ENCODE assay signal across 20 cellular contexts in the genomic region with DNA sequence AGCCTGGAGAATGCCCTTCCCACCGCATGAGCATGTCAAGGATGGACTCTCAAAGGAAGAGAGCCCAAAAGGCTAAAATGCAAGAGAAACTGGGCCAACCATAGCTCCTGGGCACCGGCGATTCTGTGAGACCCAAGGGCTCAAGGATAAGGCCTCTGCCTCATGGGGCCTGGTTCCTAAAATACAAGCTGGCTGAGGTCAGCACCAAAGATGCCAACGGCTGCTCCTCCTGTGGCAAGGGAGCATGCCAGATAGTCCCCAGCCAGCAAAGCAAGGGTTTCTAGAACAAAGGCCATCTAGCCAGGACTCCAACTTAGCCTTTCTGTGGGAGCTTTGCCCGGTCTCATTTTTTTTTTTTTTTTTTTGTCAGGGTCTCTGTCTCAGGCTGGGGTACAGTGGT. TPM values are rescaled to one million over a fixed set of nuclear protein-coding genes. Genes with fewer than 3 reads are reported as not detected.
A peak's percentile ranks its signal among the peaks of the same experiment; 100 is the strongest.
DNase-seq lines count a peak whose midpoint lies in the region; ATAC-seq, FAIRE-seq and TF ChIP-seq lines count a peak whose summit lies in the region.
"Had no signal": no experiment of that assay in that cellular context is flagged by ENCODE, and none has a peak within 500 bp of the region (broad histone marks: within the 10 kb centered on the region; RNA-seq: fewer than 3 reads in every experiment).

No MANE protein-coding gene starts in this region.

- no peak for FAIRE-seq in GM12892 (lab: Jason Lieb, UNC)
- FAIRE-seq: D721Med had no signal

- in situ Hi-C loops in G401 (cut with HindIII; ENCODE audit: low sequenced_read_pairs), result no loop called here

- H3K4me3 ChIP-seq in left ventricle myocardium inferior (no peak overlapping the region), psoas muscle (peak overlapping the region; percentile 17)
- H3K4me3 ChIP-seq: PC-9 had no signal

- 26 to 46% (median 28%) methylated on average over 5 of the region's 5 CpGs for WGBS in psoas muscle, 3 donors

- H3K27ac ChIP-seq in caudate nucleus (ENCODE audit: low read depth, low read length) (peak overlapping the region; percentile 92), left ventricle myocardium inferior (replicated peaks) (peak overlapping the region; percentile 70), psoas muscle (peak overlapping the region; percentile 75), RWPE1 (no peak overlapping the region)
- H3K27ac ChIP-seq: KMS-11, PC-9 had no signal

- H3K36me3 ChIP-seq in left ventricle myocardium inferior (peaks cover 67% of the 10 kb centered on the region), psoas muscle (ENCODE audit: insufficient read depth in 1 of 2, low read depth in 1 of 2) (peaks cover 0 to 63% of the 10 kb centered on the region in 2 donors)

- no peak for TF ChIP-seq POLR2A in GM12892 (IDR thresholded peaks at IDR 0.05; ENCODE audit: low read depth, low read length)

- CTCF ChIA-PET in RWPE1 (lab: Yijun Ruan, JAX), result interaction anchor here (0.5 to 0.6 kb wide), 2 partner anchors 14 to 309 kb away, joined by 3 to 6 read pairs; no protein-coding TSS in a partner anchor

- H3K9me3 ChIP-seq in left ventricle myocardium inferior (replicated peaks) (no peaks in the 10 kb centered on the region), psoas muscle (no peaks in the 10 kb centered on the region)

- intact Hi-C loops in left ventricle myocardium inferior (cut with micrococcal nuclease), result no loop called here
- intact Hi-C loops in psoas muscle (cut with DNase I), result no loop called here

- POLR2A ChIA-PET in RWPE1 (lab: Yijun Ruan, JAX; ENCODE audit: low non-redundant PET), result no interaction called here

- DNase-seq in G401 (ENCODE audit: low spot score), result peak; percentile 85
- peak in 2 of 61 donors; percentile 22 to 39 for DNase-seq in caudate nucleus (lab: John Stamatoyannopoulos, UW)
- DNase-seq in left ventricle myocardium inferior, result peak; percentile 38
- peak in 1 of 2 donors; percentile 69 for DNase-seq in psoas muscle
- no peak for DNase-seq in RWPE1 (ENCODE audit: low spot score)
- DNase-seq in GM12892 (ENCODE audit: insufficient read length), result no peak
- DNase-seq in COR-L47 (lab: John Stamatoyannopoulos, UW), result no peak
- DNase-seq: CD4-positive, alpha-beta memory T cell; DMS79; GOT3; NCI-H1092; NCI-H146; NCI-H2081; NCI-H510A treated with DMSO at 0.1 percent for 48 hours; NCI-H82; PC-9 had no signal

- H3K27me3 ChIP-seq in left ventricle myocardium inferior (ENCODE audit: low read depth), result no peaks in the 10 kb centered on the region
- no peaks in the 10 kb centered on the region for H3K27me3 ChIP-seq in psoas muscle (ENCODE audit: insufficient read depth in 3 of 3, low read length in 2 of 3)

- peaks cover 85% of the 10 kb centered on the region for H3K4me1 ChIP-seq in left ventricle myocardium inferior
- H3K4me1 ChIP-seq in psoas muscle, result peaks cover 37% of the 10 kb centered on the region

- TF ChIP-seq CTCF in left ventricle myocardium inferior (IDR thresholded peaks at IDR 0.05; ENCODE audit: borderline replicate concordance) (no peak), psoas muscle (IDR thresholded peaks at IDR 0.05) (no peak), RWPE1 (conservative IDR thresholded peaks at IDR 0.05; ENCODE audit: low read depth) (no peak)

- peak; percentile 81 to 88 (median 86) for ATAC-seq in psoas muscle
- ATAC-seq in HG02973 (IDR thresholded peaks at IDR 0.05; ENCODE audit: unreplicated experiment), result no peak

RNA-seq across cellular contexts. Expression of a gene that starts 20.1 kb away (rescaled TPM):
- 0.88 and 2.5 TPM in 2 replicates for total RNA-seq in G401 (2014; rRNA removed; shearing (Covaris generic))
- total RNA-seq in left ventricle myocardium inferior (82.3 TPM), psoas muscle (100 to 1,000 TPM in 3 of 4 donors, 10 to 100 TPM in 1; 38.5 to 124 (median 109) TPM)
- 10 to 100 TPM; 25.3 to 55.7 (median 50.9) TPM for polyA plus RNA-seq in psoas muscle
- polyA plus RNA-seq in GM12892 (2012; ENCODE audit: missing spikeins), result 0.34 TPM
- total RNA-seq: CD4-positive, alpha-beta memory T cell; MCF 10A had no signal

Comparison
In these comparisons a context has a peak if more than half of its experiments do, and no peak if none do; other contexts are left out.
1. DNase-seq: peak in G401 (single experiment) and left ventricle myocardium inferior (single experiment); none in RWPE1 (single experiment), GM12892 (single experiment) and COR-L47 (single experiment).
2. RNA of a gene that starts 20.1 kb away (total RNA-seq): 38.5 to 124 TPM in psoas muscle and 82.3 TPM in left ventricle myocardium inferior (single experiment); 0.88 to 2.5 TPM in G401; every median in the first group is over 10 times any median in the second.